Comparison of ENCODE assay signal across 19 cellular contexts in the genomic region with DNA sequence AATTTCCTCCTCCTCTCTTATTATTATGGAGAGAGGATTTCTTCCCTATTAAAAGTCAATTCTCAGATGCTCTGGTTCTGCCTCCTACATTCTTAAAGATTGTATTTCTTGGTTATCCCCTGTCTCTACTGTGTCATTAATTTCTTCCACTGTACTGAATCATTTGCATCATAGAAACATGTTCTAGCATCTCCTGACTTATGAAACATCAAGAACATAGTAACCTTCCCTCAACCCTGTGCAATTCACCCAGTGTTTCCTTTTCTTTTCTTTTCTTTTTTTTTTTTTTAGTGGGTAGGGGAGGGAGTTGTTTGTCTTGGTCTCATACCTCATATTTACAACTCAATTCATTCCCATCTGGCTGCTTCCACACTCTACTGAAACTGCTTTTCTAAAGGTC.
DNase-seq lines count a peak whose midpoint lies in the region; ATAC-seq, FAIRE-seq and TF ChIP-seq lines count a peak whose summit lies in the region.
"Had no signal": no experiment of that assay in that cellular context is flagged by ENCODE, and none has a peak within 500 bp of the region (broad histone marks: within the 10 kb centered on the region; RNA-seq: fewer than 3 reads in every experiment).

No MANE protein-coding gene starts in this region.

- TF ChIP-seq CTCF in MM.1S (IDR thresholded peaks at IDR 0.05; ENCODE audit: low read length) (no peak), bronchial epithelial cell (IDR thresholded peaks at IDR 0.05; ENCODE audit: insufficient read depth, low read length, severe bottlenecking) (no peak), foreskin keratinocyte (conservative IDR thresholded peaks at IDR 0.05) (no peak), PC-3 (conservative IDR thresholded peaks at IDR 0.05; ENCODE audit: low read depth, low read length) (no peak)

- H2AFZ ChIP-seq in MM.1S (ENCODE audit: low read length) (no peak overlapping the region), PC-3 (ENCODE audit: low read length) (no peak overlapping the region)

- no peaks in the 10 kb centered on the region for H3K9me2 ChIP-seq in MM.1S (replicated peaks; ENCODE audit: insufficient read depth, low read length)
- H3K9me2 ChIP-seq in PC-3 (replicated peaks; ENCODE audit: low read length), result no peaks in the 10 kb centered on the region

- ATAC-seq in foreskin keratinocyte (no peak), GM21737 (IDR thresholded peaks at IDR 0.05; ENCODE audit: unreplicated experiment) (no peak), PC-3 (no peak)

- H3K4me1 ChIP-seq in MM.1S (ENCODE audit: low read length) (peaks cover 22% of the 10 kb centered on the region), foreskin keratinocyte (no peaks in the 10 kb centered on the region), PC-3 (ENCODE audit: insufficient read depth, low read length) (no peaks in the 10 kb centered on the region)
- H3K4me1 ChIP-seq: BE2C had no signal

- intact Hi-C loops in PC-3 (cut with micrococcal nuclease), result no loop called here

- H3F3A ChIP-seq in MM.1S (ENCODE audit: insufficient read depth, low read length), result peaks cover 12% of the 10 kb centered on the region
- no peaks in the 10 kb centered on the region for H3F3A ChIP-seq in PC-3 (ENCODE audit: low read length, unreplicated experiment)

- H3K9me3 ChIP-seq in MM.1S (replicated peaks; ENCODE audit: insufficient read depth, low read length), result no peaks in the 10 kb centered on the region
- no peaks in the 10 kb centered on the region for H3K9me3 ChIP-seq in PC-3 (ENCODE audit: low read length)
- H3K9me3 ChIP-seq: BE2C had no signal

- H3K79me2 ChIP-seq in MM.1S (ENCODE audit: low read length) (no peaks in the 10 kb centered on the region), PC-3 (ENCODE audit: low read length) (no peaks in the 10 kb centered on the region)

- no peaks in the 10 kb centered on the region for H3K27me3 ChIP-seq in MM.1S (replicated peaks; ENCODE audit: insufficient read depth, low read length)
- no peaks in the 10 kb centered on the region for H3K27me3 ChIP-seq in bronchial epithelial cell (ENCODE audit: control insufficient read depth, insufficient read depth, low read length)
- H3K27me3 ChIP-seq in foreskin keratinocyte, result peaks cover 16% of the 10 kb centered on the region
- H3K27me3 ChIP-seq in PC-3 (ENCODE audit: low read length), result peaks cover 35% of the 10 kb centered on the region

- peak overlapping the region; percentile 40; the same call in 1 of the 2 replicates for H3K27ac ChIP-seq in MM.1S (ENCODE audit: low read length)
- no peak overlapping the region for H3K27ac ChIP-seq in foreskin keratinocyte
- no peak overlapping the region for H3K27ac ChIP-seq in PC-3 (ENCODE audit: low read length)

- H3K9ac ChIP-seq in MM.1S (ENCODE audit: low read length) (no peak overlapping the region), PC-3 (ENCODE audit: low read length) (no peak overlapping the region)

- CTCF ChIA-PET in PC-3 (lab: Charles Lee), result no interaction called here

- peak; percentile 27 for FAIRE-seq in GM12892 (lab: Jason Lieb, UNC)
- FAIRE-seq in bronchial epithelial cell (lab: Jason Lieb, UNC), result no peak
- FAIRE-seq: A204.1, H1 had no signal

- H3K4me3 ChIP-seq in MM.1S (ENCODE audit: low read length) (no peak overlapping the region), bronchial epithelial cell (ENCODE audit: low read depth, low read length) (no peak overlapping the region), PC-3 (ENCODE audit: low read length) (no peak overlapping the region)

- H3K4me2 ChIP-seq in MM.1S (ENCODE audit: low read depth, low read length), result peak overlapping the region; percentile 44
- no peak overlapping the region for H3K4me2 ChIP-seq in PC-3 (ENCODE audit: low read length)

- H4K20me1 ChIP-seq in MM.1S (ENCODE audit: insufficient read depth, low read length) (no peaks in the 10 kb centered on the region), PC-3 (ENCODE audit: low read length) (no peaks in the 10 kb centered on the region)

- H3K36me3 ChIP-seq in MM.1S (replicated peaks; ENCODE audit: insufficient read depth, low read length), result no peaks in the 10 kb centered on the region
- H3K36me3 ChIP-seq in bronchial epithelial cell (ENCODE audit: control insufficient read depth, insufficient read depth, low read length), result no peaks in the 10 kb centered on the region
- H3K36me3 ChIP-seq in PC-3 (ENCODE audit: low read depth, low read length), result no peaks in the 10 kb centered on the region
- H3K36me3 ChIP-seq: BE2C had no signal

- TF ChIP-seq POLR2A in GM12892 (IDR thresholded peaks at IDR 0.05; ENCODE audit: low read depth, low read length), result no peak

- no peak for DNase-seq in GM12892 (ENCODE audit: insufficient read length)
- no peak for DNase-seq in MM.1S
- peak; percentile 92 for DNase-seq in bronchial epithelial cell (ENCODE audit: low read depth)
- peak; percentile 44 to 55 for DNase-seq in foreskin keratinocyte
- no peak for DNase-seq in GF-D8 (lab: John Stamatoyannopoulos, UW)
- no peak for DNase-seq in PC-3
- DNase-seq: ACHN; BE2C; C1 segment of cervical spinal cord; CD4-positive, CD25-positive, alpha-beta regulatory T cell; CD8-positive, alpha-beta memory T cell; COR-L47; DMS 273 treated with DMSO at 0.1 percent for 48 hours; DMS79; GDM1; H9 had no signal

- no TSS peak for BruUV-seq in PC-3 (replicated peaks; lab: Mats Ljungman, UMichigan)

- POLR2A ChIA-PET in PC-3 (lab: Charles Lee; ENCODE audit: unreplicated experiment), result interaction anchor here (0.6 to 0.7 kb wide), 2 partner anchors 693 to 1718 kb away, joined by 3 read pairs; no protein-coding TSS in a partner anchor

Comparison
In these comparisons a context has a peak if more than half of its experiments do, and no peak if none do; other contexts are left out.
1. DNase-seq: peak in bronchial epithelial cell (single experiment) and foreskin keratinocyte (2 of 2); none in GM12892 (single experiment), MM.1S (single experiment), GF-D8 (single experiment) and PC-3 (single experiment).